9 cellular contexts compared by ENCODE assay signal in genomic region chr12:124347805-124348658, GRCh38. TPM values are rescaled to one million over a fixed set of nuclear protein-coding genes. Genes with fewer than 3 reads are reported as not detected.
A peak's percentile ranks its signal among the peaks of the same experiment; 100 is the strongest.
DNase-seq lines count a peak whose midpoint lies in the region; ATAC-seq and TF ChIP-seq lines count a peak whose summit lies in the region.
"Had no signal": no experiment of that assay in that cellular context is flagged by ENCODE, and none has a peak within 500 bp of the region (broad histone marks: within the 10 kb centered on the region; RNA-seq: fewer than 3 reads in every experiment).

No MANE protein-coding gene starts in this region.

- no peaks in the 10 kb centered on the region for H3K27me3 Mint-ChIP-seq in activated naive CD4-positive, alpha-beta T cell treated with anti-CD3 and anti-CD28 coated beads, Interleukin-2, amount 10 ng/mL, durations not matched to agents 7 days and 5 days
- H3K27me3 Mint-ChIP-seq in memory B cell: no peaks in the 10 kb centered on the region

- no peak for TF ChIP-seq POLR2A in IMR-90 (IDR thresholded peaks at IDR 0.05; ENCODE audit: low read depth, low read length)

- H3K36me3 Mint-ChIP-seq in activated naive CD4-positive, alpha-beta T cell treated with anti-CD3 and anti-CD28 coated beads, Interleukin-2, amount 10 ng/mL, durations not matched to agents 7 days and 5 days: peaks cover 23% of the 10 kb centered on the region
- peaks cover 28% of the 10 kb centered on the region for H3K36me3 Mint-ChIP-seq in memory B cell

- BruUV-seq in IMR-90 (replicated peaks; lab: Mats Ljungman, UMichigan): no TSS peak

- H3K9me1 ChIP-seq in IMR-90 (ENCODE audit: insufficient read depth, low read length): no peaks in the 10 kb centered on the region

- H2AK5ac ChIP-seq in IMR-90 (ENCODE audit: low read depth, low read length): no peak overlapping the region

- no peak overlapping the region for H3K23ac ChIP-seq in IMR-90 (ENCODE audit: low read depth, low read length)

- no peak overlapping the region for H3K56ac ChIP-seq in IMR-90 (ENCODE audit: extremely low read depth, insufficient read depth, low read length)

- no peak overlapping the region for H2BK20ac ChIP-seq in IMR-90 (ENCODE audit: low read depth, low read length)

- peaks cover 37 to 56% of the 10 kb centered on the region in 2 experiments for H3K79me1 ChIP-seq in IMR-90 (ENCODE audit: low read depth in 1 of 2, low read length in 2 of 2)

- H3K36me3 ChIP-seq in IMR-90 (ENCODE audit: control insufficient read depth, insufficient read depth, low read length): peaks cover 89% of the 10 kb centered on the region

- H3K27ac Mint-ChIP-seq in activated naive CD4-positive, alpha-beta T cell treated with anti-CD3 and anti-CD28 coated beads, Interleukin-2, amount 10 ng/mL, durations not matched to agents 7 days and 5 days: no peak overlapping the region
- no peak overlapping the region for H3K27ac Mint-ChIP-seq in memory B cell

- no peak overlapping the region for H4K8ac ChIP-seq in IMR-90 (ENCODE audit: low read depth in 2 of 2, low read length in 2 of 2)

- H3K4me2 ChIP-seq in IMR-90 (ENCODE audit: low read depth, low read length): no peak overlapping the region

- in situ Hi-C loops in IMR-90 (cut with MboI; ENCODE audit: low sequenced_read_pairs): no loop called here

- no peaks in the 10 kb centered on the region for H3K27me3 ChIP-seq in IMR-90 (ENCODE audit: control insufficient read depth, insufficient read depth, low read length)

- no peak overlapping the region for H3K9ac ChIP-seq in IMR-90 (ENCODE audit: low read depth, low read length)

- CTCF ChIA-PET in AG04449 (lab: Yijun Ruan, JAX): interaction anchor here (0.6 to 1.6 kb wide), 15 partner anchors 13 to 429 kb away, joined by 3 to 11 read pairs (median 4); no protein-coding TSS in a partner anchor
- CTCF ChIA-PET in IMR-90 (lab: Yijun Ruan, JAX): interaction anchor here (1.2 kb wide), 2 partner anchors 32 to 424 kb away, joined by 3 read pairs; no protein-coding TSS in a partner anchor
- CTCF ChIA-PET in activated naive CD4-positive, alpha-beta T cell treated with anti-CD3 and anti-CD28 coated beads, Interleukin-2, amount 10 ng/mL, durations not matched to agents 7 days and 5 days (lab: Charles Lee): interaction anchor here (0.8 to 1.4 kb wide), 2 partner anchors 364 to 390 kb away, joined by 3 read pairs; no protein-coding TSS in a partner anchor

- DNase-seq in AG04449 (ENCODE audit: low read depth, low spot score) (no peak), IMR-90 (no peak), memory B cell (ENCODE audit: low spot score in 2 of 2) (peak; percentile 12 to 25), SHP77 treated with DMSO at 0.1 percent for 48 hours (lab: John Stamatoyannopoulos, UW) (no peak), NCI-H2107 (lab: John Stamatoyannopoulos, UW) (no peak)
- DNase-seq in activated naive CD4-positive, alpha-beta T cell treated with anti-CD3 and anti-CD28 coated beads, Interleukin-2, amount 10 ng/mL, durations not matched to agents 7 days and 5 days: peak; percentile 39
- DNase-seq: SHP77 had no signal

- H2BK5ac ChIP-seq in IMR-90 (ENCODE audit: low read depth, low read length, poor library complexity, severe bottlenecking): no peak overlapping the region

- no peaks in the 10 kb centered on the region for H3K4me1 ChIP-seq in IMR-90 (ENCODE audit: control insufficient read depth, insufficient read depth, low read length)

- no peak overlapping the region for H3K4me3 ChIP-seq in AG04449 (ENCODE audit: low read depth, low read length)
- H3K4me3 ChIP-seq in IMR-90 (ENCODE audit: insufficient read depth, low read depth, low read length): no peak overlapping the region

- ATAC-seq in IMR-90 (ENCODE audit: low read depth): no peak
- no peak for ATAC-seq in memory B cell (ENCODE audit: low read depth)
- ATAC-seq in GM21737 (IDR thresholded peaks at IDR 0.05; ENCODE audit: unreplicated experiment): no peak
- no peak for ATAC-seq in HG02678 (IDR thresholded peaks at IDR 0.05; ENCODE audit: unreplicated experiment)

- H3K9me3 Mint-ChIP-seq in activated naive CD4-positive, alpha-beta T cell treated with anti-CD3 and anti-CD28 coated beads, Interleukin-2, amount 10 ng/mL, durations not matched to agents 7 days and 5 days: no peaks in the 10 kb centered on the region
- no peaks in the 10 kb centered on the region for H3K9me3 Mint-ChIP-seq in memory B cell

- H3K4ac ChIP-seq in IMR-90 (ENCODE audit: low read depth, low read length): no peak overlapping the region

- H3K14ac ChIP-seq in IMR-90 (replicated peaks; ENCODE audit: low read depth, low read length): no peak overlapping the region

- no peak overlapping the region for H2BK15ac ChIP-seq in IMR-90 (ENCODE audit: low read depth, low read length)

- H3K27ac ChIP-seq in IMR-90 (ENCODE audit: insufficient read depth, low read length): no peak overlapping the region

- peaks cover 24% of the 10 kb centered on the region for H4K20me1 ChIP-seq in IMR-90 (ENCODE audit: insufficient read depth, low read length)

- no peaks in the 10 kb centered on the region for H3K4me1 Mint-ChIP-seq in activated naive CD4-positive, alpha-beta T cell treated with anti-CD3 and anti-CD28 coated beads, Interleukin-2, amount 10 ng/mL, durations not matched to agents 7 days and 5 days
- H3K4me1 Mint-ChIP-seq in memory B cell: no peaks in the 10 kb centered on the region

- TF ChIP-seq CTCF in AG04449 (IDR thresholded peaks at IDR 0.05; ENCODE audit: insufficient read depth, low read length, missing control alignments): peak; percentile 55
- peak; percentile 44 for TF ChIP-seq CTCF in IMR-90 (conservative IDR thresholded peaks at IDR 0.05; ENCODE audit: low read depth, low read length)

- no peak overlapping the region for H4K5ac ChIP-seq in IMR-90 (ENCODE audit: low read depth, low read length)

- H2BK120ac ChIP-seq in IMR-90 (ENCODE audit: low read depth, low read length): no peak overlapping the region

- dilution Hi-C loops in IMR-90 (cut with HindIII; ENCODE audit: low sequenced_read_pairs, unreplicated experiment): no loop called here

- POLR2A ChIA-PET in AG04449 (lab: Yijun Ruan, JAX) (interaction anchor here (0.7 kb wide), 1 partner anchor 214 kb away, joined by 3 read pairs; no protein-coding TSS in a partner anchor), IMR-90 (lab: Charles Lee; ENCODE audit: unreplicated experiment) (no interaction called here)

- no peak overlapping the region for H3K18ac ChIP-seq in IMR-90 (ENCODE audit: low read depth, low read length)

- H2AK9ac ChIP-seq in IMR-90 (replicated peaks; ENCODE audit: low read depth, low read length, poor library complexity): peak overlapping the region; percentile 67

- WGBS in IMR-90 (ENCODE audit: extremely low coverage in 2 of 2, insufficient read length in 1 of 2), 2 experiments: 87% methylated on average over 15 of the region's 34 CpGs; no CpG with 5 or more reads in 1 of the 2 experiments

- intact Hi-C loops in IMR-90 (cut with micrococcal nuclease): no loop called here

- H4K91ac ChIP-seq in IMR-90 (ENCODE audit: insufficient read depth, low read depth, low read length): no peak overlapping the region

- peak overlapping the region; percentile 35 for H2AFZ ChIP-seq in IMR-90 (replicated peaks; ENCODE audit: low read length, poor library complexity)

- H3K9me3 ChIP-seq in IMR-90 (ENCODE audit: control insufficient read depth, insufficient read depth, low read length): no peaks in the 10 kb centered on the region

- TF ChIP-seq RAD21 in IMR-90 (IDR thresholded peaks at IDR 0.05; ENCODE audit: low read length): peak; percentile 43

- H3K4me3 Mint-ChIP-seq in activated naive CD4-positive, alpha-beta T cell treated with anti-CD3 and anti-CD28 coated beads, Interleukin-2, amount 10 ng/mL, durations not matched to agents 7 days and 5 days: no peak overlapping the region
- H3K4me3 Mint-ChIP-seq in memory B cell: no peak overlapping the region

TF ChIP-seq in IMR-90, 13 proteins besides CTCF, POLR2A, EP300 and RAD21:
- TF ChIP-seq ELK1 (IDR thresholded peaks at IDR 0.05; ENCODE audit: borderline replicate concordance, low read depth, low read length) (no peak), SMC3 (IDR thresholded peaks at IDR 0.05; ENCODE audit: low read depth, low read length) (peak; percentile 25), USF2 (IDR thresholded peaks at IDR 0.05; ENCODE audit: low read depth, low read length) (no peak)

RNA-seq across cellular contexts. Expression of gene RFLNA, which starts 53.1 kb away (rescaled TPM):
- not detected in 2 replicates for total RNA-seq in IMR-90 (2012; rRNA removed)
- not detected in 2 replicates for polyA plus RNA-seq in IMR-90 (2012; rRNA removed)
- not detected in 2 replicates for polyA plus RNA-seq in IMR-90 (2012; cell fraction: cytosol; rRNA removed)
- not detected in 2 replicates for polyA plus RNA-seq in IMR-90 (2012; cell fraction: nucleus; rRNA removed; ENCODE audit: low replicate concordance)

Comparison
In these comparisons a context has a peak if more than half of its experiments do, and no peak if none do; other contexts are left out.
1. DNase-seq: peak in activated naive CD4-positive, alpha-beta T cell treated with anti-CD3 and anti-CD28 coated beads, Interleukin-2, amount 10 ng/mL, durations not matched to agents 7 days and 5 days (single experiment) and memory B cell (2 of 2); none in AG04449 (single experiment), IMR-90 (single experiment), SHP77 treated with DMSO at 0.1 percent for 48 hours (single experiment) and NCI-H2107 (single experiment).